Comparison of ENCODE assay signal across 9 cellular contexts in genomic region chr10:58282615-58283014, GRCh38. TPM values are rescaled to one million over a fixed set of nuclear protein-coding genes. Genes with fewer than 3 reads are reported as not detected.
DNase-seq lines count a peak whose midpoint lies in the region; ATAC-seq and TF ChIP-seq lines count a peak whose summit lies in the region.
"Had no signal": no experiment of that assay in that cellular context is flagged by ENCODE, and none has a peak within 500 bp of the region (broad histone marks: within the 10 kb centered on the region; RNA-seq: fewer than 3 reads in every experiment).

No MANE protein-coding gene starts in this region.

- H3K4me1 Mint-ChIP-seq in activated T-cell treated with anti-CD3 and anti-CD28 coated beads, Interleukin-2, amount 50 U/mL, for 24 hours (ENCODE audit: low read depth): peaks cover 40% of the 10 kb centered on the region
- H3K4me1 Mint-ChIP-seq in T-helper 1 cell treated with Interleukin-12 subunit alpha and Interleukin-12 subunit beta and Interleukin-4 antibody, amounts not matched to agents 30 μg/mL and 1 μg/mL, for 36 hours (ENCODE audit: low read depth): peaks cover 26% of the 10 kb centered on the region
- H3K4me1 Mint-ChIP-seq in memory B cell: peaks cover 13% of the 10 kb centered on the region
- no peaks in the 10 kb centered on the region for H3K4me1 Mint-ChIP-seq in glutamatergic neuron (ENCODE audit: low read depth, unreplicated experiment)

- peak; percentile 97 for ATAC-seq in HG02973 (IDR thresholded peaks at IDR 0.05; ENCODE audit: unreplicated experiment)
- peak; percentile 98 for ATAC-seq in memory B cell (ENCODE audit: low read depth)

- H3K4me3 Mint-ChIP-seq in activated T-cell treated with anti-CD3 and anti-CD28 coated beads, Interleukin-2, amount 50 U/mL, for 24 hours: peak overlapping the region; percentile 48
- H3K4me3 Mint-ChIP-seq in T-helper 1 cell treated with Interleukin-12 subunit alpha and Interleukin-12 subunit beta and Interleukin-4 antibody, amounts not matched to agents 30 μg/mL and 1 μg/mL, for 36 hours: peak overlapping the region; percentile 64
- H3K4me3 Mint-ChIP-seq in memory B cell (peak overlapping the region; percentile 61), glutamatergic neuron (ENCODE audit: unreplicated experiment) (no peak overlapping the region)

- no peak for DNase-seq in activated T-cell treated with anti-CD3 and anti-CD28 coated beads, Interleukin-2, amount 50 U/mL, for 24 hours
- DNase-seq in activated T-cell treated with anti-CD3 and anti-CD28 coated beads, Interleukin-2, amount 50 U/mL, for 48 hours: no peak
- peak in 1 of 2 donors; percentile 25 for DNase-seq in memory B cell (ENCODE audit: low spot score in 2 of 2)
- no peak for DNase-seq in glutamatergic neuron
- no peak for DNase-seq in EL
- DNase-seq in coronary artery (ENCODE audit: low spot score): no peak

- H3K27ac ChIP-seq in coronary artery: no peak overlapping the region
- H3K27ac ChIP-seq: SK-N-MC had no signal

- TF ChIP-seq CTCF in glutamatergic neuron (IDR thresholded peaks at IDR 0.05; ENCODE audit: partially characterized antibody, unreplicated experiment): no peak
- TF ChIP-seq CTCF in coronary artery (IDR thresholded peaks at IDR 0.05): no peak

- H3K27me3 Mint-ChIP-seq in activated T-cell treated with anti-CD3 and anti-CD28 coated beads, Interleukin-2, amount 50 U/mL, for 24 hours: no peaks in the 10 kb centered on the region
- H3K27me3 Mint-ChIP-seq in T-helper 1 cell treated with Interleukin-12 subunit alpha and Interleukin-12 subunit beta and Interleukin-4 antibody, amounts not matched to agents 30 μg/mL and 1 μg/mL, for 36 hours (ENCODE audit: low read depth): no peaks in the 10 kb centered on the region
- no peaks in the 10 kb centered on the region for H3K27me3 Mint-ChIP-seq in memory B cell
- H3K27me3 Mint-ChIP-seq in glutamatergic neuron (ENCODE audit: unreplicated experiment): no peaks in the 10 kb centered on the region

- no peak overlapping the region for H3K4me3 ChIP-seq in coronary artery
- H3K4me3 ChIP-seq: SK-N-MC had no signal

- no peaks in the 10 kb centered on the region for H3K9me3 Mint-ChIP-seq in activated T-cell treated with anti-CD3 and anti-CD28 coated beads, Interleukin-2, amount 50 U/mL, for 24 hours
- no peaks in the 10 kb centered on the region for H3K9me3 Mint-ChIP-seq in T-helper 1 cell treated with Interleukin-12 subunit alpha and Interleukin-12 subunit beta and Interleukin-4 antibody, amounts not matched to agents 30 μg/mL and 1 μg/mL, for 36 hours
- H3K9me3 Mint-ChIP-seq in memory B cell (no peaks in the 10 kb centered on the region), glutamatergic neuron (ENCODE audit: unreplicated experiment) (no peaks in the 10 kb centered on the region)

- H3K27ac Mint-ChIP-seq in activated T-cell treated with anti-CD3 and anti-CD28 coated beads, Interleukin-2, amount 50 U/mL, for 24 hours: peak overlapping the region; percentile 89
- peak overlapping the region; percentile 84 for H3K27ac Mint-ChIP-seq in T-helper 1 cell treated with Interleukin-12 subunit alpha and Interleukin-12 subunit beta and Interleukin-4 antibody, amounts not matched to agents 30 μg/mL and 1 μg/mL, for 36 hours
- H3K27ac Mint-ChIP-seq in memory B cell (peak overlapping the region; percentile 94), glutamatergic neuron (ENCODE audit: unreplicated experiment) (no peak overlapping the region)

- H3K36me3 Mint-ChIP-seq in activated T-cell treated with anti-CD3 and anti-CD28 coated beads, Interleukin-2, amount 50 U/mL, for 24 hours (ENCODE audit: low read depth): peaks cover 72% of the 10 kb centered on the region
- peaks cover 14% of the 10 kb centered on the region for H3K36me3 Mint-ChIP-seq in T-helper 1 cell treated with Interleukin-12 subunit alpha and Interleukin-12 subunit beta and Interleukin-4 antibody, amounts not matched to agents 30 μg/mL and 1 μg/mL, for 36 hours (ENCODE audit: low read depth)
- H3K36me3 Mint-ChIP-seq in memory B cell (peaks cover 3% of the 10 kb centered on the region), glutamatergic neuron (ENCODE audit: unreplicated experiment) (no peaks in the 10 kb centered on the region)

RNA-seq across cellular contexts. Expression of gene CISD1, which starts 13.7 kb away (rescaled TPM):
- total RNA-seq in glutamatergic neuron (ENCODE audit: unreplicated experiment): 29.3 TPM

RNA-seq across cellular contexts. Expression of gene IPMK, which starts 14.9 kb away (rescaled TPM):
- 7.6 TPM for total RNA-seq in glutamatergic neuron (ENCODE audit: unreplicated experiment)

RNA-seq across cellular contexts. Expression of gene UBE2D1, which starts 52.2 kb away (rescaled TPM):
- 48.1 TPM for total RNA-seq in glutamatergic neuron (ENCODE audit: unreplicated experiment)
